1 cellular context compared by ENCODE assay signal in the genomic region with DNA sequence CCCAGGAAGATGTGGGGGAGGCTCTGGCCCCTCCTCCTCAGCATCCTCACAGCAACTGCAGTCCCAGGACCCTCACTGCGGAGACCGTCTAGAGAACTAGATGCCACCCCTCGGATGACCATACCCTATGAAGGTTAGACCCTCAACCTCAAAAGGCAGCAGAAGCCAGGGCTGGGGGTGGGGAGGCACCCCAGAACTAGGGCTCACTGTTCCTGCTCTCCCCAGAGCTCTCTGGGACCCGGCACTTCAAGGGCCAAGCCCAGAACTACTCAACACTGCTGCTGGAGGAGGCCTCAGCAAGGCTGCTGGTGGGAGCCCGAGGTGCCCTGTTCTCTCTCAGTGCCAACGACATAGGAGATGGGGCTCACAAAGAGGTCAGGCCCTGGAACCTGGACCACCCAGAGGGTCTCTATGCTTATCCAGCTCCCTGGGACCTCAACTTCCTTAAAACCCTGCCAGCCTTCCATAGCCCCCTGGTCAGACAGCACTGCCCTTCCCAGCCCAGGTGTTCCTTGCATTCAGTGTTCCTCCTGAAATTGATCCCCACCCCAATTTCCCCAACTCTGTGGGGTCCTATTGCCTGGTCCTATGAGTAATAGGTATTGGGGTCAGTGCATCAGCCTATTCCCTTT.
TF ChIP-seq lines count a peak whose summit lies in the region.

No MANE protein-coding gene starts in this region.

TF ChIP-seq in HepG2, 621 proteins besides CTCF, POLR2A, EP300 and RAD21:
- TF ChIP-seq ZFP41 (CRISPR knock-in tag; IDR thresholded peaks at IDR 0.05; ENCODE audit: borderline replicate concordance) (no peak), SP4 (CRISPR knock-in tag; IDR thresholded peaks at IDR 0.05) (0 out of 2 replicates have a peak, but pooled peaks have one; percentile 7), ARNT2 (CRISPR knock-in tag; IDR thresholded peaks at IDR 0.05; ENCODE audit: low read depth) (no peak), AGO2 (optimal IDR thresholded peaks at IDR 0.05; ENCODE audit: low read depth, low read length) (peak; percentile 41)
- TF ChIP-seq, protein P1, sequence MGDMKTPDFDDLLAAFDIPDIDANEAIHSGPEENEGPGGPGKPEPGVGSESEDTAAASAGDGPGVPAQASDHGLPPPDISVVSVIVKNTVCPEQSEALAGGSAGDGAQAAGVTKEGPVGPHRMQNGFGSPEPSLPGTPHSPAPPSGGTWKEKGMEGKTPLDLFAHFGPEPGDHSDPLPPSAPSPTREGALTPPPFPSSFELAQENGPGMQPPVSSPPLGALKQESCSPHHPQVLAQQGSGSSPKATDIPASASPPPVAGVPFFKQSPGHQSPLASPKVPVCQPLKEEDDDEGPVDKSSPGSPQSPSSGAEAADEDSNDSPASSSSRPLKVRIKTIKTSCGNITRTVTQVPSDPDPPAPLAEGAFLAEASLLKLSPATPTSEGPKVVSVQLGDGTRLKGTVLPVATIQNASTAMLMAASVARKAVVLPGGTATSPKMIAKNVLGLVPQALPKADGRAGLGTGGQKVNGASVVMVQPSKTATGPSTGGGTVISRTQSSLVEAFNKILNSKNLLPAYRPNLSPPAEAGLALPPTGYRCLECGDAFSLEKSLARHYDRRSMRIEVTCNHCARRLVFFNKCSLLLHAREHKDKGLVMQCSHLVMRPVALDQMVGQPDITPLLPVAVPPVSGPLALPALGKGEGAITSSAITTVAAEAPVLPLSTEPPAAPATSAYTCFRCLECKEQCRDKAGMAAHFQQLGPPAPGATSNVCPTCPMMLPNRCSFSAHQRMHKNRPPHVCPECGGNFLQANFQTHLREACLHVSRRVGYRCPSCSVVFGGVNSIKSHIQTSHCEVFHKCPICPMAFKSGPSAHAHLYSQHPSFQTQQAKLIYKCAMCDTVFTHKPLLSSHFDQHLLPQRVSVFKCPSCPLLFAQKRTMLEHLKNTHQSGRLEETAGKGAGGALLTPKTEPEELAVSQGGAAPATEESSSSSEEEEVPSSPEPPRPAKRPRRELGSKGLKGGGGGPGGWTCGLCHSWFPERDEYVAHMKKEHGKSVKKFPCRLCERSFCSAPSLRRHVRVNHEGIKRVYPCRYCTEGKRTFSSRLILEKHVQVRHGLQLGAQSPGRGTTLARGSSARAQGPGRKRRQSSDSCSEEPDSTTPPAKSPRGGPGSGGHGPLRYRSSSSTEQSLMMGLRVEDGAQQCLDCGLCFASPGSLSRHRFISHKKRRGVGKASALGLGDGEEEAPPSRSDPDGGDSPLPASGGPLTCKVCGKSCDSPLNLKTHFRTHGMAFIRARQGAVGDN (CRISPR knock-in tag; IDR thresholded peaks at IDR 0.05): peak; percentile 34; the same call in 1 of the 2 replicates
- TF ChIP-seq, protein P2, sequence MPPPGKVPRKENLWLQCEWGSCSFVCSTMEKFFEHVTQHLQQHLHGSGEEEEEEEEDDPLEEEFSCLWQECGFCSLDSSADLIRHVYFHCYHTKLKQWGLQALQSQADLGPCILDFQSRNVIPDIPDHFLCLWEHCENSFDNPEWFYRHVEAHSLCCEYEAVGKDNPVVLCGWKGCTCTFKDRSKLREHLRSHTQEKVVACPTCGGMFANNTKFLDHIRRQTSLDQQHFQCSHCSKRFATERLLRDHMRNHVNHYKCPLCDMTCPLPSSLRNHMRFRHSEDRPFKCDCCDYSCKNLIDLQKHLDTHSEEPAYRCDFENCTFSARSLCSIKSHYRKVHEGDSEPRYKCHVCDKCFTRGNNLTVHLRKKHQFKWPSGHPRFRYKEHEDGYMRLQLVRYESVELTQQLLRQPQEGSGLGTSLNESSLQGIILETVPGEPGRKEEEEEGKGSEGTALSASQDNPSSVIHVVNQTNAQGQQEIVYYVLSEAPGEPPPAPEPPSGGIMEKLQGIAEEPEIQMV (CRISPR knock-in tag; IDR thresholded peaks at IDR 0.05; ENCODE audit: low read depth): 0 out of 2 replicates have a peak, but pooled peaks have one; percentile 14
TF ChIP-seq in HepG2: peak in this region for 4.
